Comparison of ENCODE assay signal across 18 cellular contexts in the genomic region with DNA sequence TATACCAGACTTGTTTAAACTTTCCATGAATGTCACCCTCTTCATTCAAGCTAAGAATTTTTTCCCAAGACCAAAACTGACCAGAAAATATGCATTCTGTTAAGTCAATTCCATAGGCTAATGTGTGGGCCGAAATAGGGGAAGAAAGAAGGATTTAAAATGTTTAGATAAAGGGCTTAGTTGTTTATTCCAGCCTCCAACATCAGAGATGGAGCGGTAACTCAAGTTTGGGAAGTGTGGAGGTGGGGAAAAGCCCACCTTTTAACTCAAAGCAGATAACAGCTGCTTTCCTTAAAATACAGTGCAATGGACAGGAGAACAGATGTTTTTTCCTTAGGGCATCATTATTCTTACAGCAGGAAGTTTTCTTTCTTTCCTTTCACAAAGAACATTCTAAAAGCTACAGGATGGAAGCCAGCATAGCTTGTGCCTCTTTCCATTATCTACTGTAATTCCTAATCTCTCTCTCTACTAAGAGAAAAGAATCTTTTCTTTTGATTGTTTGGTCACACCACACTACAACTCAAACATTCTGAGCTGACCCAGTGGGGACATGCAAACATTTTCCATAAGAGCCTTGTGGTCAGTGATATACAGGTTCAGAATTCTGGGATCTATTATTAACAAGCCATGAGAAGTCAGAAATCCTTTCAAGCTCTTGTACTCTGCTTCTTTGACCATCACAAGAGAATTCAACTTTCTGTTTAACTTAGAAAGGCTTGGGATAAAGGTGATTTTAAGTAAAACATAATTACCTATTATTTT.
A peak's percentile ranks its signal among the peaks of the same experiment; 100 is the strongest.
DNase-seq lines count a peak whose midpoint lies in the region; ATAC-seq and TF ChIP-seq lines count a peak whose summit lies in the region.
"Had no signal": no experiment of that assay in that cellular context is flagged by ENCODE, and none has a peak within 500 bp of the region (broad histone marks: within the 10 kb centered on the region; RNA-seq: fewer than 3 reads in every experiment).

No MANE protein-coding gene starts in this region.

- H3K36me3 Mint-ChIP-seq in GM23338 (ENCODE audit: low read depth) = 0 out of 3 replicates have a peak, but pooled peaks cover 3% of the 10 kb centered on the region
- H3K36me3 Mint-ChIP-seq in activated naive CD8-positive, alpha-beta T cell treated with anti-CD3 and anti-CD28 coated beads, Interleukin-2, amount 50 U/mL, for 24 hours (ENCODE audit: low read depth) = peaks cover 12% of the 10 kb centered on the region
- H3K36me3 Mint-ChIP-seq: natural killer cell treated with Interleukin-12 subunit alpha and Interleukin-12 subunit beta and Interleukin-15 and Interleukin-18, amount 100 ng/mL, for 72 hours had no signal

- no peaks in the 10 kb centered on the region for H3K9me3 Mint-ChIP-seq in GM23338
- no peaks in the 10 kb centered on the region for H3K9me3 Mint-ChIP-seq in activated naive CD8-positive, alpha-beta T cell treated with anti-CD3 and anti-CD28 coated beads, Interleukin-2, amount 50 U/mL, for 24 hours
- H3K9me3 Mint-ChIP-seq: natural killer cell treated with Interleukin-12 subunit alpha and Interleukin-12 subunit beta and Interleukin-15 and Interleukin-18, amount 100 ng/mL, for 72 hours had no signal

- H3K4me2 ChIP-seq in GM23338 = no peak overlapping the region; the same call in 1 of the 2 replicates
- no peak overlapping the region for H3K4me2 ChIP-seq in hepatocyte

- H3K4me1 ChIP-seq in GM23338 (ENCODE audit: insufficient read depth) (peaks cover 36% of the 10 kb centered on the region), hepatocyte (ENCODE audit: insufficient read depth) (no peaks in the 10 kb centered on the region), thoracic aorta (ENCODE audit: control insufficient read depth in 1 of 2, low read depth in 2 of 2) (peaks cover 13 to 38% of the 10 kb centered on the region in 2 donors)

- WGBS in hepatocyte (ENCODE audit: low lambda C conversion rate, missing lambda C conversion rate) = 44% methylated on average over 2 of the region's 2 CpGs

- peak overlapping the region; percentile 65; the same call in 1 of the 2 replicates for H3K27ac Mint-ChIP-seq in GM23338
- H3K27ac Mint-ChIP-seq in activated naive CD8-positive, alpha-beta T cell treated with anti-CD3 and anti-CD28 coated beads, Interleukin-2, amount 50 U/mL, for 24 hours = no peak overlapping the region
- H3K27ac Mint-ChIP-seq: natural killer cell treated with Interleukin-12 subunit alpha and Interleukin-12 subunit beta and Interleukin-15 and Interleukin-18, amount 100 ng/mL, for 72 hours had no signal

- TF ChIP-seq CTCF in GM23338 (conservative IDR thresholded peaks at IDR 0.05; ENCODE audit: low read depth in 2 of 2) (no peak), hepatocyte (IDR thresholded peaks at IDR 0.05; ENCODE audit: poor library complexity) (no peak), thoracic aorta (IDR thresholded peaks at IDR 0.05) (no peak)

- H3K27me3 ChIP-seq in GM23338 (ENCODE audit: insufficient read depth) (no peaks in the 10 kb centered on the region), hepatocyte (no peaks in the 10 kb centered on the region), thoracic aorta (replicated peaks; ENCODE audit: insufficient read depth) (no peaks in the 10 kb centered on the region)
- H3K27me3 ChIP-seq: adrenal gland had no signal

- ATAC-seq in GM23338 (no peak), thoracic aorta (ENCODE audit: insufficient number of reproducible peaks, low FRiP score, low read depth) (no peak), GM18511 (IDR thresholded peaks at IDR 0.05; ENCODE audit: unreplicated experiment) (no peak)
- ATAC-seq in activated naive CD8-positive, alpha-beta T cell treated with anti-CD3 and anti-CD28 coated beads, Interleukin-2, amount 50 U/mL, for 24 hours = no peak
- ATAC-seq: activated CD4-positive, CD25-positive, alpha-beta regulatory T cell treated with anti-CD3 and anti-CD28 coated beads, Interleukin-2, amount 50 U/mL, for 24 hours; GM12878 had no signal

- H3K4me3 ChIP-seq in GM23338 (no peak overlapping the region), hepatocyte (no peak overlapping the region), thoracic aorta (no peak overlapping the region)
- H3K4me3 ChIP-seq: adrenal gland, GM12878 had no signal

- DNase-seq in GM23338 (ENCODE audit: low spot score) (peak; percentile 7), amniotic epithelial cell (ENCODE audit: low read depth) (peak; percentile 34), hepatocyte (ENCODE audit: low spot score) (no peak), thoracic aorta (ENCODE audit: low spot score) (no peak), MV-4-11 (lab: John Stamatoyannopoulos, UW) (no peak), DMS79 (lab: John Stamatoyannopoulos, UW) (no peak)
- no peak for DNase-seq in activated naive CD8-positive, alpha-beta T cell treated with anti-CD3 and anti-CD28 coated beads, Interleukin-2, amount 50 U/mL, for 24 hours
- DNase-seq: adrenal gland; Caco-2; NCI-H2029; NCI-H510A; SIG-M5; stimulated activated CD4-positive, alpha-beta T cell treated with anti-CD3 and anti-CD28 coated beads, Interleukin-15, amount 100 ng/mL, for 24 hours; stimulated activated naive CD4-positive, alpha-beta T cell treated with Interleukin-2 at 50 U/mL for 16 hours had no signal

- H4K20me1 ChIP-seq in GM23338 (replicated peaks; ENCODE audit: insufficient read depth) (no peaks in the 10 kb centered on the region), hepatocyte (ENCODE audit: insufficient read depth, poor library complexity, severe bottlenecking) (no peaks in the 10 kb centered on the region)

- no peaks in the 10 kb centered on the region for H3F3A ChIP-seq in GM23338 (replicated peaks; ENCODE audit: low read depth)

- H3K9me2 ChIP-seq in GM23338 (ENCODE audit: insufficient read depth) (no peaks in the 10 kb centered on the region), hepatocyte (replicated peaks; ENCODE audit: insufficient read depth) (no peaks in the 10 kb centered on the region)

- 0 out of 2 replicates have a peak, but pooled peaks cover 2% of the 10 kb centered on the region for H3K36me3 ChIP-seq in GM23338 (ENCODE audit: insufficient read depth)
- no peaks in the 10 kb centered on the region for H3K36me3 ChIP-seq in hepatocyte (replicated peaks; ENCODE audit: insufficient read depth, low read depth)
- peaks cover 6% of the 10 kb centered on the region for H3K36me3 ChIP-seq in thoracic aorta
- H3K36me3 ChIP-seq: adrenal gland had no signal

- H3K9me3 ChIP-seq in hepatocyte (ENCODE audit: low read depth) = no peaks in the 10 kb centered on the region
- no peaks in the 10 kb centered on the region for H3K9me3 ChIP-seq in thoracic aorta
- H3K9me3 ChIP-seq: adrenal gland, Caco-2 had no signal

- H3K27ac ChIP-seq in GM23338 (ENCODE audit: low read depth) = peak overlapping the region; percentile 9; the same call in 1 of the 2 replicates
- H3K27ac ChIP-seq in hepatocyte = peak overlapping the region; percentile 23
- H3K27ac ChIP-seq in thoracic aorta = peak overlapping the region; percentile 64 to 78

- no peak overlapping the region for H3K4me3 Mint-ChIP-seq in GM23338
- H3K4me3 Mint-ChIP-seq in activated naive CD8-positive, alpha-beta T cell treated with anti-CD3 and anti-CD28 coated beads, Interleukin-2, amount 50 U/mL, for 24 hours = no peak overlapping the region
- H3K4me3 Mint-ChIP-seq: natural killer cell treated with Interleukin-12 subunit alpha and Interleukin-12 subunit beta and Interleukin-15 and Interleukin-18, amount 100 ng/mL, for 72 hours had no signal

- no peak overlapping the region for H2AFZ ChIP-seq in GM23338
- no peak overlapping the region for H2AFZ ChIP-seq in hepatocyte

- H3K4me1 Mint-ChIP-seq in GM23338 = peaks cover 27% of the 10 kb centered on the region
- no peaks in the 10 kb centered on the region for H3K4me1 Mint-ChIP-seq in activated naive CD8-positive, alpha-beta T cell treated with anti-CD3 and anti-CD28 coated beads, Interleukin-2, amount 50 U/mL, for 24 hours

- H3K79me2 ChIP-seq in GM23338 (replicated peaks; ENCODE audit: insufficient read depth) (no peaks in the 10 kb centered on the region), hepatocyte (no peaks in the 10 kb centered on the region)

- H3K27me3 Mint-ChIP-seq in GM23338 (ENCODE audit: insufficient read depth, low read depth, poor library complexity) = no peaks in the 10 kb centered on the region
- no peaks in the 10 kb centered on the region for H3K27me3 Mint-ChIP-seq in activated naive CD8-positive, alpha-beta T cell treated with anti-CD3 and anti-CD28 coated beads, Interleukin-2, amount 50 U/mL, for 24 hours
- H3K27me3 Mint-ChIP-seq: natural killer cell treated with Interleukin-12 subunit alpha and Interleukin-12 subunit beta and Interleukin-15 and Interleukin-18, amount 100 ng/mL, for 72 hours had no signal

TF ChIP-seq in GM23338, 12 proteins besides CTCF, POLR2A, EP300 and RAD21 (continues in another document):
- TF ChIP-seq, protein P1, sequence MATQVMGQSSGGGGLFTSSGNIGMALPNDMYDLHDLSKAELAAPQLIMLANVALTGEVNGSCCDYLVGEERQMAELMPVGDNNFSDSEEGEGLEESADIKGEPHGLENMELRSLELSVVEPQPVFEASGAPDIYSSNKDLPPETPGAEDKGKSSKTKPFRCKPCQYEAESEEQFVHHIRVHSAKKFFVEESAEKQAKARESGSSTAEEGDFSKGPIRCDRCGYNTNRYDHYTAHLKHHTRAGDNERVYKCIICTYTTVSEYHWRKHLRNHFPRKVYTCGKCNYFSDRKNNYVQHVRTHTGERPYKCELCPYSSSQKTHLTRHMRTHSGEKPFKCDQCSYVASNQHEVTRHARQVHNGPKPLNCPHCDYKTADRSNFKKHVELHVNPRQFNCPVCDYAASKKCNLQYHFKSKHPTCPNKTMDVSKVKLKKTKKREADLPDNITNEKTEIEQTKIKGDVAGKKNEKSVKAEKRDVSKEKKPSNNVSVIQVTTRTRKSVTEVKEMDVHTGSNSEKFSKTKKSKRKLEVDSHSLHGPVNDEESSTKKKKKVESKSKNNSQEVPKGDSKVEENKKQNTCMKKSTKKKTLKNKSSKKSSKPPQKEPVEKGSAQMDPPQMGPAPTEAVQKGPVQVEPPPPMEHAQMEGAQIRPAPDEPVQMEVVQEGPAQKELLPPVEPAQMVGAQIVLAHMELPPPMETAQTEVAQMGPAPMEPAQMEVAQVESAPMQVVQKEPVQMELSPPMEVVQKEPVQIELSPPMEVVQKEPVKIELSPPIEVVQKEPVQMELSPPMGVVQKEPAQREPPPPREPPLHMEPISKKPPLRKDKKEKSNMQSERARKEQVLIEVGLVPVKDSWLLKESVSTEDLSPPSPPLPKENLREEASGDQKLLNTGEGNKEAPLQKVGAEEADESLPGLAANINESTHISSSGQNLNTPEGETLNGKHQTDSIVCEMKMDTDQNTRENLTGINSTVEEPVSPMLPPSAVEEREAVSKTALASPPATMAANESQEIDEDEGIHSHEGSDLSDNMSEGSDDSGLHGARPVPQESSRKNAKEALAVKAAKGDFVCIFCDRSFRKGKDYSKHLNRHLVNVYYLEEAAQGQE (IDR thresholded peaks at IDR 0.05; ENCODE audit: unreplicated experiment) = no peak

Comparison
In these comparisons a context has a peak if more than half of its experiments do, and no peak if none do; other contexts are left out.
1. DNase-seq: peak in GM23338 (single experiment) and amniotic epithelial cell (single experiment); none in hepatocyte (single experiment), thoracic aorta (single experiment), MV-4-11 (single experiment), activated naive CD8-positive, alpha-beta T cell treated with anti-CD3 and anti-CD28 coated beads, Interleukin-2, amount 50 U/mL, for 24 hours (single experiment) and DMS79 (single experiment).
2. H3K27ac ChIP-seq: peak in every context shown above with its lines; median percentile 71 in thoracic aorta; 23 in hepatocyte; 9 in GM23338.